In genomic region chr14:104975481-104976197, GRCh38 we compare ENCODE assay signal across 10 cellular contexts. TPM values are rescaled to one million over a fixed set of nuclear protein-coding genes. Genes with fewer than 3 reads are reported as not detected.
DNase-seq lines count a peak whose midpoint lies in the region; ATAC-seq, FAIRE-seq and TF ChIP-seq lines count a peak whose summit lies in the region.
"Had no signal": no experiment of that assay in that cellular context is flagged by ENCODE, and none has a peak within 500 bp of the region (broad histone marks: within the 10 kb centered on the region; RNA-seq: fewer than 3 reads in every experiment).

No MANE protein-coding gene starts in this region.

- H3K27ac Mint-ChIP-seq in T-helper 17 cell = peak overlapping the region; percentile 39
- no peak overlapping the region for H3K27ac Mint-ChIP-seq in activated T-helper 1 cell treated with anti-CD3 and anti-CD28 coated beads, Interleukin-12 subunit alpha, Interleukin-12 subunit beta, Interleukin-2, Interleukin-4 antibody, amounts not matched to agents 30 ng/mL and 10 ng/mL and 1 ng/mL, durations not matched to agents 14 hours and 24 hours and 36 hours

- no peaks in the 10 kb centered on the region for H3K27me3 ChIP-seq in mesenchymal stem cell (ENCODE audit: control insufficient read depth in 1 of 2, insufficient read depth in 1 of 2, low read length in 2 of 2)

- H2BK15ac ChIP-seq in mesenchymal stem cell (ENCODE audit: low read depth, poor library complexity, severe bottlenecking) = peak overlapping the region; percentile 28

- peak overlapping the region; percentile 82 for H3K4me3 Mint-ChIP-seq in T-helper 17 cell
- H3K4me3 Mint-ChIP-seq in activated T-helper 1 cell treated with anti-CD3 and anti-CD28 coated beads, Interleukin-12 subunit alpha, Interleukin-12 subunit beta, Interleukin-2, Interleukin-4 antibody, amounts not matched to agents 30 ng/mL and 10 ng/mL and 1 ng/mL, durations not matched to agents 14 hours and 24 hours and 36 hours = no peak overlapping the region

- peaks cover 3% of the 10 kb centered on the region for H3K36me3 Mint-ChIP-seq in T-helper 17 cell (ENCODE audit: low read depth)
- no peaks in the 10 kb centered on the region for H3K36me3 Mint-ChIP-seq in activated T-helper 1 cell treated with anti-CD3 and anti-CD28 coated beads, Interleukin-12 subunit alpha, Interleukin-12 subunit beta, Interleukin-2, Interleukin-4 antibody, amounts not matched to agents 30 ng/mL and 10 ng/mL and 1 ng/mL, durations not matched to agents 14 hours and 24 hours and 36 hours (ENCODE audit: low read depth)

- peak overlapping the region in 1 of 2 experiments; percentile 17 for H3K4ac ChIP-seq in mesenchymal stem cell (ENCODE audit: low read depth in 1 of 2, low read length in 2 of 2)

- H3K4me2 ChIP-seq in mesenchymal stem cell (ENCODE audit: low read length, poor library complexity, severe bottlenecking) = no peak overlapping the region

- H3K36me3 ChIP-seq in mesenchymal stem cell (ENCODE audit: control insufficient read depth in 1 of 2, insufficient read depth in 2 of 2, low read depth in 1 of 2, low read length in 2 of 2) = peaks cover 0 to 5% of the 10 kb centered on the region in 2 experiments

- no peak overlapping the region for H2BK5ac ChIP-seq in mesenchymal stem cell (ENCODE audit: low read depth, low read length, poor library complexity, severe bottlenecking)

- intact Hi-C loops in sciatic nerve (cut with DNase I) = no loop called here
- intact Hi-C loops in activated T-helper 1 cell treated with anti-CD3 and anti-CD28 coated beads, Interleukin-12 subunit alpha, Interleukin-12 subunit beta, Interleukin-2, Interleukin-4 antibody, amounts not matched to agents 30 ng/mL and 10 ng/mL and 1 ng/mL, durations not matched to agents 14 hours and 24 hours and 36 hours (cut with micrococcal nuclease) = loop anchor here (1.0 to 5.0 kb wide), 5 partner anchors 43 to 377 kb away; partner anchors contain the start of gene CDCA4

- no peak overlapping the region for H4K8ac ChIP-seq in mesenchymal stem cell (ENCODE audit: low read length)

- H3K27me3 Mint-ChIP-seq in T-helper 17 cell = peaks cover 30% of the 10 kb centered on the region
- H3K27me3 Mint-ChIP-seq in activated T-helper 1 cell treated with anti-CD3 and anti-CD28 coated beads, Interleukin-12 subunit alpha, Interleukin-12 subunit beta, Interleukin-2, Interleukin-4 antibody, amounts not matched to agents 30 ng/mL and 10 ng/mL and 1 ng/mL, durations not matched to agents 14 hours and 24 hours and 36 hours (ENCODE audit: insufficient read depth) = peaks cover 24% of the 10 kb centered on the region

- H3K9me3 ChIP-seq in T-helper 17 cell (ENCODE audit: control insufficient read depth, low read length, poor library complexity, severe bottlenecking) (no peaks in the 10 kb centered on the region), mesenchymal stem cell (ENCODE audit: control insufficient read depth, low read length) (no peaks in the 10 kb centered on the region)

- H3K79me1 ChIP-seq in mesenchymal stem cell (replicated peaks; ENCODE audit: low read length, poor library complexity, severe bottlenecking) = peaks cover 16% of the 10 kb centered on the region

- no peak overlapping the region for H3K14ac ChIP-seq in mesenchymal stem cell (ENCODE audit: low read length in 2 of 2)

- H4K91ac ChIP-seq in mesenchymal stem cell (ENCODE audit: low read length) = peak overlapping the region; percentile 53

- FAIRE-seq in D721Med (lab: Jason Lieb, UNC) = no peak

- TF ChIP-seq CTCF in D721Med (IDR thresholded peaks at IDR 0.05; ENCODE audit: insufficient read depth, missing control alignments) (peak; percentile 44), foreskin fibroblast (IDR thresholded peaks at IDR 0.05; ENCODE audit: low read depth, low read length) (no peak)

- no peak overlapping the region for H3K18ac ChIP-seq in mesenchymal stem cell (ENCODE audit: low read depth in 1 of 2, low read length in 2 of 2)

- no peak overlapping the region for H2AFZ ChIP-seq in mesenchymal stem cell (ENCODE audit: low read depth, low read length)

- H3K4me3 ChIP-seq in mesenchymal stem cell (ENCODE audit: insufficient read depth in 1 of 2, low read depth in 1 of 2, low read length in 2 of 2) (no peak overlapping the region), foreskin fibroblast (ENCODE audit: low read depth in 1 of 2, low read length in 2 of 2) (no peak overlapping the region)

- peaks cover 92% of the 10 kb centered on the region for H3K4me1 ChIP-seq in mesenchymal stem cell (ENCODE audit: control insufficient read depth, insufficient read depth, low read depth, low read length)

- H3K4me1 Mint-ChIP-seq in T-helper 17 cell = peaks cover 20% of the 10 kb centered on the region
- peaks cover 11% of the 10 kb centered on the region for H3K4me1 Mint-ChIP-seq in activated T-helper 1 cell treated with anti-CD3 and anti-CD28 coated beads, Interleukin-12 subunit alpha, Interleukin-12 subunit beta, Interleukin-2, Interleukin-4 antibody, amounts not matched to agents 30 ng/mL and 10 ng/mL and 1 ng/mL, durations not matched to agents 14 hours and 24 hours and 36 hours (ENCODE audit: low read depth)

- H3K23ac ChIP-seq in mesenchymal stem cell (ENCODE audit: low read length in 2 of 2) = no peak overlapping the region

- peak; percentile 4 for ATAC-seq in GM18909 (IDR thresholded peaks at IDR 0.05; ENCODE audit: poor library complexity, unreplicated experiment)
- peak; percentile 26 for ATAC-seq in T-helper 17 cell
- ATAC-seq in sciatic nerve = no peak
- ATAC-seq in HG03108 (IDR thresholded peaks at IDR 0.05; ENCODE audit: unreplicated experiment) = no peak

- no peak for DNase-seq in D721Med (ENCODE audit: insufficient read length, low spot score)
- DNase-seq in T-helper 17 cell = peak in 1 of 3 donors; percentile 8
- no peak for DNase-seq in mesenchymal stem cell
- no peak for DNase-seq in sciatic nerve (ENCODE audit: low spot score)
- no peak for DNase-seq in foreskin fibroblast
- DNase-seq in activated T-helper 1 cell treated with anti-CD3 and anti-CD28 coated beads, Interleukin-12 subunit alpha, Interleukin-12 subunit beta, Interleukin-2, Interleukin-4 antibody, amounts not matched to agents 30 ng/mL and 10 ng/mL and 1 ng/mL, durations not matched to agents 14 hours and 24 hours and 36 hours (ENCODE audit: low spot score) = no peak
- DNase-seq: GF-D8 had no signal

- WGBS in mesenchymal stem cell = 69% methylated on average over 20 of the region's 21 CpGs

- peak overlapping the region; percentile 80 for H2AK5ac ChIP-seq in mesenchymal stem cell (ENCODE audit: low read length, severe bottlenecking)

- peak overlapping the region in 1 of 2 experiments; percentile 83 for H2BK12ac ChIP-seq in mesenchymal stem cell (ENCODE audit: low read length in 2 of 2)

- no peaks in the 10 kb centered on the region for H3K9me3 Mint-ChIP-seq in activated T-helper 1 cell treated with anti-CD3 and anti-CD28 coated beads, Interleukin-12 subunit alpha, Interleukin-12 subunit beta, Interleukin-2, Interleukin-4 antibody, amounts not matched to agents 30 ng/mL and 10 ng/mL and 1 ng/mL, durations not matched to agents 14 hours and 24 hours and 36 hours

- H2BK120ac ChIP-seq in mesenchymal stem cell (ENCODE audit: low read depth, low read length) = no peak overlapping the region

- H3K27ac ChIP-seq in mesenchymal stem cell (ENCODE audit: low read length, poor library complexity, severe bottlenecking) = no peak overlapping the region

- H3K9ac ChIP-seq in mesenchymal stem cell (ENCODE audit: low read length) = peak overlapping the region; percentile 91

RNA-seq across cellular contexts. Expression of gene AHNAK2, which starts 2.5 kb away (rescaled TPM):
- total RNA-seq in T-helper 17 cell = not detected
- polyA plus RNA-seq in mesenchymal stem cell (2013, experiment 1 of 2) = 21.6 TPM
- polyA plus RNA-seq in mesenchymal stem cell (2013, experiment 2 of 2) = 19.4 TPM
- total RNA-seq in sciatic nerve = 77.7 TPM
- total RNA-seq in activated T-helper 1 cell treated with anti-CD3 and anti-CD28 coated beads, Interleukin-12 subunit alpha, Interleukin-12 subunit beta, Interleukin-2, Interleukin-4 antibody, amounts not matched to agents 30 ng/mL and 10 ng/mL and 1 ng/mL, durations not matched to agents 14 hours and 24 hours and 36 hours = 0.02 and 0.05 TPM in 2 replicates

RNA-seq across cellular contexts. Expression of gene CLBA1, which starts 9.9 kb away (rescaled TPM):
- total RNA-seq in T-helper 17 cell (1 to 10 TPM; 1.6 to 4.4 TPM), sciatic nerve (6.1 TPM)
- 5.1 TPM for polyA plus RNA-seq in mesenchymal stem cell (2013, experiment 1 of 2)
- polyA plus RNA-seq in mesenchymal stem cell (2013, experiment 2 of 2) = 5.4 TPM
- total RNA-seq in activated T-helper 1 cell treated with anti-CD3 and anti-CD28 coated beads, Interleukin-12 subunit alpha, Interleukin-12 subunit beta, Interleukin-2, Interleukin-4 antibody, amounts not matched to agents 30 ng/mL and 10 ng/mL and 1 ng/mL, durations not matched to agents 14 hours and 24 hours and 36 hours = 3.1 TPM in 2 replicates

RNA-seq across cellular contexts. Expression of gene CDCA4, which starts 45.2 kb away (rescaled TPM):
- total RNA-seq in T-helper 17 cell = 10 to 100 TPM; 16.1 to 18.4 TPM
- polyA plus RNA-seq in mesenchymal stem cell (2013, experiment 1 of 2) = 8.8 TPM
- 8.9 TPM for polyA plus RNA-seq in mesenchymal stem cell (2013, experiment 2 of 2)
- 5.5 TPM for total RNA-seq in sciatic nerve
- total RNA-seq in activated T-helper 1 cell treated with anti-CD3 and anti-CD28 coated beads, Interleukin-12 subunit alpha, Interleukin-12 subunit beta, Interleukin-2, Interleukin-4 antibody, amounts not matched to agents 30 ng/mL and 10 ng/mL and 1 ng/mL, durations not matched to agents 14 hours and 24 hours and 36 hours = 62.5 and 63.7 TPM in 2 replicates

RNA-seq across cellular contexts. Expression of gene PLD4, which starts 51.0 kb away (rescaled TPM):
- total RNA-seq in T-helper 17 cell (1 to 10 TPM; 1.1 to 4.0 TPM), sciatic nerve (7.0 TPM)
- 0.01 TPM for polyA plus RNA-seq in mesenchymal stem cell (2013, experiment 1 of 2)
- not detected for polyA plus RNA-seq in mesenchymal stem cell (2013, experiment 2 of 2)
- total RNA-seq in activated T-helper 1 cell treated with anti-CD3 and anti-CD28 coated beads, Interleukin-12 subunit alpha, Interleukin-12 subunit beta, Interleukin-2, Interleukin-4 antibody, amounts not matched to agents 30 ng/mL and 10 ng/mL and 1 ng/mL, durations not matched to agents 14 hours and 24 hours and 36 hours = 0.10 and 0.21 TPM in 2 replicates
- total RNA-seq: RPMI7951 had no signal

Comparison
In these comparisons a context has a peak if more than half of its experiments do, and no peak if none do; other contexts are left out.
1. ATAC-seq: peak in GM18909 (single experiment) and T-helper 17 cell (single experiment); none in sciatic nerve (single experiment) and HG03108 (single experiment).
2. RNA of gene AHNAK2, which starts 2.5 kb away (total RNA-seq): 77.7 TPM in sciatic nerve (single experiment); 0.02 to 0.05 TPM in activated T-helper 1 cell treated with anti-CD3 and anti-CD28 coated beads, Interleukin-12 subunit alpha, Interleukin-12 subunit beta, Interleukin-2, Interleukin-4 antibody, amounts not matched to agents 30 ng/mL and 10 ng/mL and 1 ng/mL, durations not matched to agents 14 hours and 24 hours and 36 hours and not detected in T-helper 17 cell; every median in the first group is over 10 times any median in the second.